1 cellular context compared by ENCODE assay signal in genomic region chr13:33542309-33543088, GRCh38.
TF ChIP-seq lines count a peak whose summit lies in the region.

No MANE protein-coding gene starts in this region.

TF ChIP-seq in HEK293, 187 proteins besides CTCF, POLR2A, EP300 and RAD21 (continued from another document and continues in another):
- TF ChIP-seq, protein P1, sequence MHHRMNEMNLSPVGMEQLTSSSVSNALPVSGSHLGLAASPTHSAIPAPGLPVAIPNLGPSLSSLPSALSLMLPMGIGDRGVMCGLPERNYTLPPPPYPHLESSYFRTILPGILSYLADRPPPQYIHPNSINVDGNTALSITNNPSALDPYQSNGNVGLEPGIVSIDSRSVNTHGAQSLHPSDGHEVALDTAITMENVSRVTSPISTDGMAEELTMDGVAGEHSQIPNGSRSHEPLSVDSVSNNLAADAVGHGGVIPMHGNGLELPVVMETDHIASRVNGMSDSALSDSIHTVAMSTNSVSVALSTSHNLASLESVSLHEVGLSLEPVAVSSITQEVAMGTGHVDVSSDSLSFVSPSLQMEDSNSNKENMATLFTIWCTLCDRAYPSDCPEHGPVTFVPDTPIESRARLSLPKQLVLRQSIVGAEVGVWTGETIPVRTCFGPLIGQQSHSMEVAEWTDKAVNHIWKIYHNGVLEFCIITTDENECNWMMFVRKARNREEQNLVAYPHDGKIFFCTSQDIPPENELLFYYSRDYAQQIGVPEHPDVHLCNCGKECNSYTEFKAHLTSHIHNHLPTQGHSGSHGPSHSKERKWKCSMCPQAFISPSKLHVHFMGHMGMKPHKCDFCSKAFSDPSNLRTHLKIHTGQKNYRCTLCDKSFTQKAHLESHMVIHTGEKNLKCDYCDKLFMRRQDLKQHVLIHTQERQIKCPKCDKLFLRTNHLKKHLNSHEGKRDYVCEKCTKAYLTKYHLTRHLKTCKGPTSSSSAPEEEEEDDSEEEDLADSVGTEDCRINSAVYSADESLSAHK (tag by site-specific recombination; IDR thresholded peaks at IDR 0.05): peak; percentile 73
- TF ChIP-seq PRDM6 (tag by site-specific recombination; IDR thresholded peaks at IDR 0.05) (0 out of 2 replicates have a peak, but pooled peaks have one; percentile 46), ZNF394 (tag by site-specific recombination; IDR thresholded peaks at IDR 0.05; ENCODE audit: borderline replicate concordance) (peak; percentile 77), ZNF529 (tag by site-specific recombination; IDR thresholded peaks at IDR 0.05; ENCODE audit: insufficient replicate concordance) (no peak), ZNF76 (tag by site-specific recombination; IDR thresholded peaks at IDR 0.05; ENCODE audit: borderline replicate concordance, low read depth) (peak; percentile 74), ZNF19 (tag by site-specific recombination; IDR thresholded peaks at IDR 0.05; ENCODE audit: low read depth) (no peak), ZNF2 (tag by site-specific recombination; IDR thresholded peaks at IDR 0.05) (peak; percentile 63; the same call in 1 of the 2 replicates), ZNF341 (tag by site-specific recombination; IDR thresholded peaks at IDR 0.05; ENCODE audit: low read depth) (peak; percentile 71), ZNF302 (tag by site-specific recombination; IDR thresholded peaks at IDR 0.05; ENCODE audit: low read depth) (no peak), ZNF555 (tag by site-specific recombination; conservative IDR thresholded peaks at IDR 0.05) (no peak), PRDM1 (tag by site-specific recombination; IDR thresholded peaks at IDR 0.05) (peak; percentile 96), GFI1B (tag by site-specific recombination; IDR thresholded peaks at IDR 0.05) (no peak), ZNF747 (tag by site-specific recombination; IDR thresholded peaks at IDR 0.05) (no peak), ZNF792 (tag by site-specific recombination; IDR thresholded peaks at IDR 0.05) (no peak), ZNF677 (tag by site-specific recombination; IDR thresholded peaks at IDR 0.05) (no peak), ZXDB (tag by site-specific recombination; IDR thresholded peaks at IDR 0.05) (peak; percentile 98), SCRT2 (tag by site-specific recombination; IDR thresholded peaks at IDR 0.05) (peak; percentile 49; the same call in 1 of the 2 replicates), KLF9 (tag by site-specific recombination; IDR thresholded peaks at IDR 0.05; ENCODE audit: low read depth) (peak; percentile 65), ZBTB21 (tag by site-specific recombination; IDR thresholded peaks at IDR 0.05) (peak; percentile 54; the same call in 1 of the 2 replicates), ZNF610 (tag by site-specific recombination; IDR thresholded peaks at IDR 0.05; ENCODE audit: borderline replicate concordance) (peak; percentile 85), TCF7L2 (IDR thresholded peaks at IDR 0.05; ENCODE audit: borderline replicate concordance, low read depth, low read length) (no peak), ZNF132 (tag by site-specific recombination; IDR thresholded peaks at IDR 0.05; ENCODE audit: borderline replicate concordance) (no peak), ZNF654 (tag by site-specific recombination; IDR thresholded peaks at IDR 0.05; ENCODE audit: low read depth) (peak; percentile 94), REST (tag by site-specific recombination; IDR thresholded peaks at IDR 0.05) (no peak), ZNF23 (tag by site-specific recombination; IDR thresholded peaks at IDR 0.05; ENCODE audit: borderline replicate concordance) (no peak), ZNF155 (tag by site-specific recombination; IDR thresholded peaks at IDR 0.05) (no peak), ZNF548 (tag by site-specific recombination; IDR thresholded peaks at IDR 0.05) (no peak), ZNF169 (tag by site-specific recombination; IDR thresholded peaks at IDR 0.05) (no peak), KLF8 (tag by site-specific recombination; IDR thresholded peaks at IDR 0.05) (peak; percentile 95), MEIS1 (CRISPR knock-in tag; IDR thresholded peaks at IDR 0.05; ENCODE audit: borderline replicate concordance) (no peak), KLF10 (tag by site-specific recombination; IDR thresholded peaks at IDR 0.05) (peak; percentile 71), ZNF221 (tag by site-specific recombination; IDR thresholded peaks at IDR 0.05; ENCODE audit: borderline replicate concordance) (0 out of 2 replicates have a peak, but pooled peaks have one; percentile 66), KLF1 (tag by site-specific recombination; IDR thresholded peaks at IDR 0.05) (peak; percentile 71), ZNF501 (tag by site-specific recombination; IDR thresholded peaks at IDR 0.05) (peak; percentile 89; the same call in 1 of the 2 replicates)
- TF ChIP-seq, protein P2, sequence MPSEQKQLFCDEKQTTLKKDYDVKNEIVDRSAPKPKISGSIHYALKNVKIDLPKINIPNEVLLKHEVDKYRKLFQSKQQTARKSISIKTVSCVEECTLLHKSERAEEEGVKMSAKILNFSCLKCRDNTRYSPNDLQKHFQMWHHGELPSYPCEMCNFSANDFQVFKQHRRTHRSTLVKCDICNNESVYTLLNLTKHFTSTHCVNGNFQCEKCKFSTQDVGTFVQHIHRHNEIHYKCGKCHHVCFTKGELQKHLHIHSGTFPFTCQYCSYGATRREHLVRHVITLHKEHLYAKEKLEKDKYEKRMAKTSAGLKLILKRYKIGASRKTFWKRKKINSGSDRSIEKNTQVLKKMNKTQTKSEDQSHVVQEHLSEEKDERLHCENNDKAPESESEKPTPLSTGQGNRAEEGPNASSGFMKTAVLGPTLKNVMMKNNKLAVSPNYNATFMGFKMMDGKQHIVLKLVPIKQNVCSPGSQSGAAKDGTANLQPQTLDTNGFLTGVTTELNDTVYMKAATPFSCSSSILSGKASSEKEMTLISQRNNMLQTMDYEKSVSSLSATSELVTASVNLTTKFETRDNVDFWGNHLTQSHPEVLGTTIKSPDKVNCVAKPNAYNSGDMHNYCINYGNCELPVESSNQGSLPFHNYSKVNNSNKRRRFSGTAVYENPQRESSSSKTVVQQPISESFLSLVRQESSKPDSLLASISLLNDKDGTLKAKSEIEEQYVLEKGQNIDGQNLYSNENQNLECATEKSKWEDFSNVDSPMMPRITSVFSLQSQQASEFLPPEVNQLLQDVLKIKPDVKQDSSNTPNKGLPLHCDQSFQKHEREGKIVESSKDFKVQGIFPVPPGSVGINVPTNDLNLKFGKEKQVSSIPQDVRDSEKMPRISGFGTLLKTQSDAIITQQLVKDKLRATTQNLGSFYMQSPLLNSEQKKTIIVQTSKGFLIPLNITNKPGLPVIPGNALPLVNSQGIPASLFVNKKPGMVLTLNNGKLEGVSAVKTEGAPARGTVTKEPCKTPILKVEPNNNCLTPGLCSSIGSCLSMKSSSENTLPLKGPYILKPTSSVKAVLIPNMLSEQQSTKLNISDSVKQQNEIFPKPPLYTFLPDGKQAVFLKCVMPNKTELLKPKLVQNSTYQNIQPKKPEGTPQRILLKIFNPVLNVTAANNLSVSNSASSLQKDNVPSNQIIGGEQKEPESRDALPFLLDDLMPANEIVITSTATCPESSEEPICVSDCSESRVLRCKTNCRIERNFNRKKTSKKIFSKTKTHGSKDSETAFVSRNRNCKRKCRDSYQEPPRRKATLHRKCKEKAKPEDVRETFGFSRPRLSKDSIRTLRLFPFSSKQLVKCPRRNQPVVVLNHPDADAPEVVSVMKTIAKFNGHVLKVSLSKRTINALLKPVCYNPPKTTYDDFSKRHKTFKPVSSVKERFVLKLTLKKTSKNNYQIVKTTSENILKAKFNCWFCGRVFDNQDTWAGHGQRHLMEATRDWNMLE (tag by site-specific recombination; conservative IDR thresholded peaks at IDR 0.05; ENCODE audit: low read depth): peak; percentile 89
- TF ChIP-seq, protein P3, sequence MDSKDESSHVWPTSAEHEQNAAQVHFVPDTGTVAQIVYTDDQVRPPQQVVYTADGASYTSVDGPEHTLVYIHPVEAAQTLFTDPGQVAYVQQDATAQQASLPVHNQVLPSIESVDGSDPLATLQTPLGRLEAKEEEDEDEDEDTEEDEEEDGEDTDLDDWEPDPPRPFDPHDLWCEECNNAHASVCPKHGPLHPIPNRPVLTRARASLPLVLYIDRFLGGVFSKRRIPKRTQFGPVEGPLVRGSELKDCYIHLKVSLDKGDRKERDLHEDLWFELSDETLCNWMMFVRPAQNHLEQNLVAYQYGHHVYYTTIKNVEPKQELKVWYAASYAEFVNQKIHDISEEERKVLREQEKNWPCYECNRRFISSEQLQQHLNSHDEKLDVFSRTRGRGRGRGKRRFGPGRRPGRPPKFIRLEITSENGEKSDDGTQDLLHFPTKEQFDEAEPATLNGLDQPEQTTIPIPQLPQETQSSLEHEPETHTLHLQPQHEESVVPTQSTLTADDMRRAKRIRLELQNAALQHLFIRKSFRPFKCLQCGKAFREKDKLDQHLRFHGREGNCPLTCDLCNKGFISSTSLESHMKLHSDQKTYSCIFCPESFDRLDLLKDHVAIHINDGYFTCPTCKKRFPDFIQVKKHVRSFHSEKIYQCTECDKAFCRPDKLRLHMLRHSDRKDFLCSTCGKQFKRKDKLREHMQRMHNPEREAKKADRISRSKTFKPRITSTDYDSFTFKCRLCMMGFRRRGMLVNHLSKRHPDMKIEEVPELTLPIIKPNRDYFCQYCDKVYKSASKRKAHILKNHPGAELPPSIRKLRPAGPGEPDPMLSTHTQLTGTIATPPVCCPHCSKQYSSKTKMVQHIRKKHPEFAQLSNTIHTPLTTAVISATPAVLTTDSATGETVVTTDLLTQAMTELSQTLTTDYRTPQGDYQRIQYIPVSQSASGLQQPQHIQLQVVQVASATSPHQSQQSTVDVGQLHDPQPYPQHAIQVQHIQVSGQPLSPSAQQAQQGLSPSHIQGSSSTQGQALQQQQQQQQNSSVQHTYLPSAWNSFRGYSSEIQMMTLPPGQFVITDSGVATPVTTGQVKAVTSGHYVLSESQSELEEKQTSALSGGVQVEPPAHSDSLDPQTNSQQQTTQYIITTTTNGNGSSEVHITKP (tag by site-specific recombination; IDR thresholded peaks at IDR 0.05): peak; percentile 53; the same call in 1 of the 2 replicates
- TF ChIP-seq, protein P4, sequence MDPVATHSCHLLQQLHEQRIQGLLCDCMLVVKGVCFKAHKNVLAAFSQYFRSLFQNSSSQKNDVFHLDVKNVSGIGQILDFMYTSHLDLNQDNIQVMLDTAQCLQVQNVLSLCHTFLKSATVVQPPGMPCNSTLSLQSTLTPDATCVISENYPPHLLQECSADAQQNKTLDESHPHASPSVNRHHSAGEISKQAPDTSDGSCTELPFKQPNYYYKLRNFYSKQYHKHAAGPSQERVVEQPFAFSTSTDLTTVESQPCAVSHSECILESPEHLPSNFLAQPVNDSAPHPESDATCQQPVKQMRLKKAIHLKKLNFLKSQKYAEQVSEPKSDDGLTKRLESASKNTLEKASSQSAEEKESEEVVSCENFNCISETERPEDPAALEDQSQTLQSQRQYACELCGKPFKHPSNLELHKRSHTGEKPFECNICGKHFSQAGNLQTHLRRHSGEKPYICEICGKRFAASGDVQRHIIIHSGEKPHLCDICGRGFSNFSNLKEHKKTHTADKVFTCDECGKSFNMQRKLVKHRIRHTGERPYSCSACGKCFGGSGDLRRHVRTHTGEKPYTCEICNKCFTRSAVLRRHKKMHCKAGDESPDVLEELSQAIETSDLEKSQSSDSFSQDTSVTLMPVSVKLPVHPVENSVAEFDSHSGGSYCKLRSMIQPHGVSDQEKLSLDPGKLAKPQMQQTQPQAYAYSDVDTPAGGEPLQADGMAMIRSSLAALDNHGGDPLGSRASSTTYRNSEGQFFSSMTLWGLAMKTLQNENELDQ (tag by site-specific recombination; IDR thresholded peaks at IDR 0.05; ENCODE audit: low read depth): no peak
- TF ChIP-seq, protein P5, sequence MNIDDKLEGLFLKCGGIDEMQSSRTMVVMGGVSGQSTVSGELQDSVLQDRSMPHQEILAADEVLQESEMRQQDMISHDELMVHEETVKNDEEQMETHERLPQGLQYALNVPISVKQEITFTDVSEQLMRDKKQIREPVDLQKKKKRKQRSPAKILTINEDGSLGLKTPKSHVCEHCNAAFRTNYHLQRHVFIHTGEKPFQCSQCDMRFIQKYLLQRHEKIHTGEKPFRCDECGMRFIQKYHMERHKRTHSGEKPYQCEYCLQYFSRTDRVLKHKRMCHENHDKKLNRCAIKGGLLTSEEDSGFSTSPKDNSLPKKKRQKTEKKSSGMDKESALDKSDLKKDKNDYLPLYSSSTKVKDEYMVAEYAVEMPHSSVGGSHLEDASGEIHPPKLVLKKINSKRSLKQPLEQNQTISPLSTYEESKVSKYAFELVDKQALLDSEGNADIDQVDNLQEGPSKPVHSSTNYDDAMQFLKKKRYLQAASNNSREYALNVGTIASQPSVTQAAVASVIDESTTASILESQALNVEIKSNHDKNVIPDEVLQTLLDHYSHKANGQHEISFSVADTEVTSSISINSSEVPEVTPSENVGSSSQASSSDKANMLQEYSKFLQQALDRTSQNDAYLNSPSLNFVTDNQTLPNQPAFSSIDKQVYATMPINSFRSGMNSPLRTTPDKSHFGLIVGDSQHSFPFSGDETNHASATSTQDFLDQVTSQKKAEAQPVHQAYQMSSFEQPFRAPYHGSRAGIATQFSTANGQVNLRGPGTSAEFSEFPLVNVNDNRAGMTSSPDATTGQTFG (tag by site-specific recombination; IDR thresholded peaks at IDR 0.05; ENCODE audit: borderline replicate concordance): no peak
